In the genomic region with DNA sequence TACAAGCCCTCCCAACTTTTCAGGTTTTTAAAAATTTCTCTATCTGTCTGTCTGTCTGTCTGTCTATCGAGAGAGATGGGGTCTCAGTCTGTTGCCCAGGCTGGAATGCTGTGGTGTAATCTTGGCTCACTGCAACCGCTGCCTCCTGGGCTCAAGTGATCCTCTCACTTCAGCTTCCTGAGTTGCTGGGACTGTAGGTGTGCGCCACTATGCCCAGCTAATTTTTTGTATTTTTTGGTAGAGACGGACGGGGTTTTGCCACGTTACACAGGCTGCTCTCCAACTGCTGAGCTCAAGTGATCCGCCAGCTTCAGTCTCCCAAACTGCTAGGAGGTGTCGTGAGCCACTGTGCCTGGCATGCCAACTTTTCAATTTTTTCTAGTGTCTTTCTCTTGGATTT, we compare ENCODE assay signal across 19 cellular contexts. TPM values are rescaled to one million over a fixed set of nuclear protein-coding genes. Genes with fewer than 3 reads are reported as not detected.
DNase-seq lines count a peak whose midpoint lies in the region; ATAC-seq and TF ChIP-seq lines count a peak whose summit lies in the region.
"Had no signal": no experiment of that assay in that cellular context is flagged by ENCODE, and none has a peak within 500 bp of the region (broad histone marks: within the 10 kb centered on the region; RNA-seq: fewer than 3 reads in every experiment).

No MANE protein-coding gene starts in this region.

- H3K9me3 Mint-ChIP-seq in MCF 10A (ENCODE audit: unreplicated experiment) (no peaks in the 10 kb centered on the region), progenitor cell of endocrine pancreas (ENCODE audit: low read depth) (no peaks in the 10 kb centered on the region)
- H3K9me3 Mint-ChIP-seq in stimulated activated memory B cell treated with anti-CD40 and anti-IgM and Interleukin-4, amounts not matched to agents 10 μg/mL and 1 μg/mL and 100 μg/mL, for 72 hours, result no peaks in the 10 kb centered on the region
- H3K9me3 Mint-ChIP-seq in CD8-positive, alpha-beta T cell, result no peaks in the 10 kb centered on the region

- CTCF ChIA-PET in MCF 10A (lab: Yijun Ruan, JAX), result no interaction called here
- CTCF ChIA-PET in CD8-positive, alpha-beta T cell (lab: Charles Lee), result no interaction called here

- no peaks in the 10 kb centered on the region for H3K4me1 Mint-ChIP-seq in MCF 10A (ENCODE audit: insufficient read depth, unreplicated experiment)
- H3K4me1 Mint-ChIP-seq in stimulated activated memory B cell treated with anti-CD40 and anti-IgM and Interleukin-4, amounts not matched to agents 10 μg/mL and 1 μg/mL and 100 μg/mL, for 72 hours, result peaks cover 77% of the 10 kb centered on the region
- H3K4me1 Mint-ChIP-seq in CD8-positive, alpha-beta T cell (ENCODE audit: low read depth), result peaks cover 58% of the 10 kb centered on the region
- peaks cover 25% of the 10 kb centered on the region for H3K4me1 Mint-ChIP-seq in progenitor cell of endocrine pancreas (ENCODE audit: low read depth)

- BruUV-seq in MCF 10A (replicated peaks; lab: Mats Ljungman, UMichigan), result no TSS peak

- DNase-seq in MCF 10A (ENCODE audit: unreplicated experiment) (no peak), breast epithelium (ENCODE audit: low spot score in 2 of 2) (no peak), left lung (no peak), sciatic nerve (ENCODE audit: low spot score) (no peak), progenitor cell of endocrine pancreas (ENCODE audit: low spot score, unreplicated experiment) (no peak)
- no peak for DNase-seq in CD8-positive, alpha-beta T cell
- DNase-seq: AML-193, C1 segment of cervical spinal cord, GOT3, IMR-90, NCI-H1105 treated with DMSO at 0.1 percent for 48 hours, NCI-H2029 treated with DMSO at 0.1 percent for 48 hours, NCI-H446, NCI-H526, OCI-M1 had no signal

- no peaks in the 10 kb centered on the region for H3K9me3 ChIP-seq in breast epithelium
- H3K9me3 ChIP-seq in left lung, result no peaks in the 10 kb centered on the region
- no peaks in the 10 kb centered on the region for H3K9me3 ChIP-seq in CD8-positive, alpha-beta T cell (ENCODE audit: low read length)
- H3K9me3 ChIP-seq: SJSA1 had no signal

- H3K4me3 Mint-ChIP-seq in MCF 10A (ENCODE audit: unreplicated experiment), result no peak overlapping the region
- H3K4me3 Mint-ChIP-seq in stimulated activated memory B cell treated with anti-CD40 and anti-IgM and Interleukin-4, amounts not matched to agents 10 μg/mL and 1 μg/mL and 100 μg/mL, for 72 hours, result no peak overlapping the region
- H3K4me3 Mint-ChIP-seq in CD8-positive, alpha-beta T cell, result no peak overlapping the region
- no peak overlapping the region for H3K4me3 Mint-ChIP-seq in progenitor cell of endocrine pancreas (ENCODE audit: low read depth)

- H3K36me3 ChIP-seq in breast epithelium (no peaks in the 10 kb centered on the region), left lung (no peaks in the 10 kb centered on the region)
- no peaks in the 10 kb centered on the region for H3K36me3 ChIP-seq in CD8-positive, alpha-beta T cell (ENCODE audit: insufficient read depth, low read length)
- H3K36me3 ChIP-seq: SJSA1 had no signal

- no peaks in the 10 kb centered on the region for H3K27me3 ChIP-seq in breast epithelium
- no peaks in the 10 kb centered on the region for H3K27me3 ChIP-seq in left lung
- no peaks in the 10 kb centered on the region for H3K27me3 ChIP-seq in CD8-positive, alpha-beta T cell (ENCODE audit: insufficient read depth, low read length)
- H3K27me3 ChIP-seq: SJSA1 had no signal

- intact Hi-C loops in MCF 10A (cut with micrococcal nuclease), result no loop called here
- intact Hi-C loops in breast epithelium (cut with DNase I; ENCODE audit: low total_unique reads), result no loop called here
- intact Hi-C loops in left lung (cut with DNase I), result no loop called here
- intact Hi-C loops in CD8-positive, alpha-beta T cell (cut with DNase I, micrococcal nuclease), result no loop called here
- intact Hi-C loops in sciatic nerve (cut with DNase I), result no loop called here

- H3K27ac Mint-ChIP-seq in MCF 10A (ENCODE audit: low read depth, unreplicated experiment) (peak overlapping the region; percentile 27), progenitor cell of endocrine pancreas (no peak overlapping the region)
- peak overlapping the region; percentile 38 for H3K27ac Mint-ChIP-seq in stimulated activated memory B cell treated with anti-CD40 and anti-IgM and Interleukin-4, amounts not matched to agents 10 μg/mL and 1 μg/mL and 100 μg/mL, for 72 hours
- no peak overlapping the region for H3K27ac Mint-ChIP-seq in CD8-positive, alpha-beta T cell

- H3K36me3 Mint-ChIP-seq in MCF 10A (ENCODE audit: insufficient read depth, unreplicated experiment) (peaks cover 7% of the 10 kb centered on the region), progenitor cell of endocrine pancreas (ENCODE audit: insufficient read depth) (peaks cover 7% of the 10 kb centered on the region)
- H3K36me3 Mint-ChIP-seq in stimulated activated memory B cell treated with anti-CD40 and anti-IgM and Interleukin-4, amounts not matched to agents 10 μg/mL and 1 μg/mL and 100 μg/mL, for 72 hours, result peaks cover 46% of the 10 kb centered on the region
- H3K36me3 Mint-ChIP-seq in CD8-positive, alpha-beta T cell, result peaks cover 4% of the 10 kb centered on the region

- ATAC-seq in left lung (peak; percentile 64), sciatic nerve (no peak)
- ATAC-seq in stimulated activated memory B cell treated with anti-CD40 and anti-IgM and Interleukin-4, amounts not matched to agents 10 μg/mL and 1 μg/mL and 100 μg/mL, for 72 hours, result no peak
- ATAC-seq in CD8-positive, alpha-beta T cell, result no peak
- ATAC-seq: HCT116 had no signal

- H3K27me3 Mint-ChIP-seq in MCF 10A (ENCODE audit: insufficient read depth, unreplicated experiment) (no peaks in the 10 kb centered on the region), progenitor cell of endocrine pancreas (no peaks in the 10 kb centered on the region)
- no peaks in the 10 kb centered on the region for H3K27me3 Mint-ChIP-seq in stimulated activated memory B cell treated with anti-CD40 and anti-IgM and Interleukin-4, amounts not matched to agents 10 μg/mL and 1 μg/mL and 100 μg/mL, for 72 hours
- H3K27me3 Mint-ChIP-seq in CD8-positive, alpha-beta T cell (ENCODE audit: low read depth), result no peaks in the 10 kb centered on the region

- TF ChIP-seq POLR2A in breast epithelium (IDR thresholded peaks at IDR 0.05), result no peak

- H3K27ac ChIP-seq in breast epithelium, result no peak overlapping the region
- no peak overlapping the region for H3K27ac ChIP-seq in left lung
- H3K27ac ChIP-seq in CD8-positive, alpha-beta T cell (ENCODE audit: low read depth, low read length), result no peak overlapping the region
- H3K27ac ChIP-seq: KMS-11, SJSA1 had no signal

- TF ChIP-seq CTCF in MCF 10A (IDR thresholded peaks at IDR 0.05; ENCODE audit: unreplicated experiment) (no peak), breast epithelium (IDR thresholded peaks at IDR 0.05) (no peak), left lung (IDR thresholded peaks at IDR 0.05) (no peak), progenitor cell of endocrine pancreas (IDR thresholded peaks at IDR 0.05; ENCODE audit: unreplicated experiment) (no peak)
- no peak for TF ChIP-seq CTCF in CD8-positive, alpha-beta T cell (IDR thresholded peaks at IDR 0.05)

- H3K4me3 ChIP-seq in breast epithelium (no peak overlapping the region), left lung (no peak overlapping the region)
- H3K4me3 ChIP-seq in CD8-positive, alpha-beta T cell (ENCODE audit: low read depth, low read length), result no peak overlapping the region
- H3K4me3 ChIP-seq: SJSA1 had no signal

- POLR2A ChIA-PET in MCF 10A (lab: Yijun Ruan, JAX), result interaction anchor here (0.6 to 3.9 kb wide), 3 partner anchors 11 to 26 kb away, joined by 3 to 12 read pairs (median 3); no protein-coding TSS in a partner anchor
- POLR2A ChIA-PET in CD8-positive, alpha-beta T cell (lab: Charles Lee), result no interaction called here

- H3K4me1 ChIP-seq in breast epithelium (no peaks in the 10 kb centered on the region), left lung (peaks cover 0 to 34% of the 10 kb centered on the region in 2 donors)
- no peaks in the 10 kb centered on the region for H3K4me1 ChIP-seq in CD8-positive, alpha-beta T cell (ENCODE audit: insufficient read depth, low read length)
- H3K4me1 ChIP-seq: SJSA1 had no signal

RNA-seq across cellular contexts. Expression of a gene that starts 24.2 kb away (rescaled TPM):
- total RNA-seq in MCF 10A (2022) (58.1 and 69.7 TPM in 2 replicates), breast epithelium (10 to 100 TPM; 15.4 to 65.9 (median 39.7) TPM), left lung (10 to 100 TPM; 42.0 to 45.6 TPM), sciatic nerve (90.2 TPM), progenitor cell of endocrine pancreas (101 and 105 TPM in 2 replicates)
- 10 to 100 TPM; 41.3 to 43.8 TPM for total RNA-seq in CD8-positive, alpha-beta T cell

Comparison
In these comparisons a context has a peak if more than half of its experiments do, and no peak if none do; other contexts are left out.
1. H3K27ac Mint-ChIP-seq: peak in MCF 10A (single experiment) and stimulated activated memory B cell treated with anti-CD40 and anti-IgM and Interleukin-4, amounts not matched to agents 10 μg/mL and 1 μg/mL and 100 μg/mL, for 72 hours (single experiment); none in CD8-positive, alpha-beta T cell (single experiment) and progenitor cell of endocrine pancreas (single experiment).